In the genomic region with DNA sequence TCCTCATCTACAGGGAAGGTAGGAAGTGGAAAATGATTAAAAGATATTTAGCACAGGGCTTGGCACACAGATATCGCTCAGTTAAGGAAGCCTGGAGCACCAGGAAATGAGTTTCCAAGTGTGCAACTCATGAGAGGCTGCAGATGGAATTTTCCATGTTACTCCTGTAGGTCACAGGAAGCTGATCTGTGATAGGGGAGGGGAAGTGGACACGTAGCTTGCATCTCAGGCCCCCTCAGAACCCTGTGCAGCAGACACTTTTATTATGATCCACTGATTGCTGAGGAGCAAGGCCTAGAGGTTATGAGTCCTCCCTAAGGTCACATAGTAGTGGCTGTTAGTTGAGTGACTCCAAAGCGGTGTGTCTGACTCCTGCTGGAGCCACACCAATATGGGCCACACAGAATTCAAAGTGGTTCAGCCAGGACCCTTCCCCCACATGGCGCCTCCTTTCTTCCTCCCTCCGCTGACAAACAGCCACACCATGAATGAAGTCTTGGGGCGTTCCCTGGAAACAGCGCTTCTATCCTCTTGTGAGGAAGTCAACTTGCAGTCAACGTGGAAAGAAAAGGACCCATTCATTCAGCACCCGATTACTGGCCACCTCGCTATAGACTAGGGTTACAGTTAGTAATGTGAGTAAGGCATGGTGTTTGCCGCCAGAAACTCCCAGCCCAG, we compare ENCODE assay signal across 23 cellular contexts. TPM values are rescaled to one million over a fixed set of nuclear protein-coding genes. Genes with fewer than 3 reads are reported as not detected.
DNase-seq lines count a peak whose midpoint lies in the region; ATAC-seq, FAIRE-seq and TF ChIP-seq lines count a peak whose summit lies in the region.
"Had no signal": no experiment of that assay in that cellular context is flagged by ENCODE, and none has a peak within 500 bp of the region (broad histone marks: within the 10 kb centered on the region; RNA-seq: fewer than 3 reads in every experiment).

No MANE protein-coding gene starts in this region.

- CTCF ChIA-PET in H1 (lab: Charles Lee; ENCODE audit: partially characterized antibody) = interaction anchor here (0.7 to 4.9 kb wide), 3 partner anchors 11 to 19 kb away, joined by 3 to 25 read pairs (median 10); no protein-coding TSS in a partner anchor

- no peak overlapping the region for H3K56ac ChIP-seq in H1 (replicated peaks; ENCODE audit: insufficient read length, low read depth, low read length)

- no peak overlapping the region for H2AK5ac ChIP-seq in H1 (ENCODE audit: low read depth, low read length)

- no peak for FAIRE-seq in H1 (lab: Jason Lieb, UNC)
- FAIRE-seq: A549 had no signal

- H2BK20ac ChIP-seq in H1 (ENCODE audit: low read length) = no peak overlapping the region

- no peak overlapping the region for H2BK5ac ChIP-seq in H1 (ENCODE audit: low read depth, low read length)

- H3K4me1 ChIP-seq in H1 (replicated peaks in 1 of 4; ENCODE audit: control insufficient read depth in 3 of 4, insufficient read depth in 4 of 4, low read length in 3 of 4) (peaks cover 0 to 4% (median 1%) of the 10 kb centered on the region in 4 experiments; a peak in 4 of 7 replicates), right cardiac atrium (ENCODE audit: control insufficient read depth, insufficient read depth, low read length) (peaks cover 8% of the 10 kb centered on the region), psoas muscle (peaks cover 63% of the 10 kb centered on the region)
- H3K4me1 ChIP-seq: A549 had no signal

- no peak overlapping the region for H4K91ac ChIP-seq in H1 (replicated peaks; ENCODE audit: insufficient read length, low read length)

- no peak overlapping the region for H4K5ac ChIP-seq in H1 (ENCODE audit: insufficient read length, low read depth, low read length)

- H3K14ac ChIP-seq in H1 (ENCODE audit: insufficient read length) = no peak overlapping the region

- TF ChIP-seq EP300 in H1 (IDR thresholded peaks at IDR 0.05; ENCODE audit: borderline replicate concordance in 1 of 2, low read depth in 2 of 2, low read length in 2 of 2) = no peak

- H4K20me1 ChIP-seq in H1 (replicated peaks in 1 of 2; ENCODE audit: control insufficient read depth in 1 of 2, insufficient read depth in 2 of 2, low read length in 2 of 2) = no peaks in the 10 kb centered on the region
- H4K20me1 ChIP-seq: BLaER1 had no signal

- no peaks in the 10 kb centered on the region for H3K36me3 Mint-ChIP-seq in activated T-cell treated with anti-CD3 and anti-CD28 coated beads, Interleukin-2, amount 50 U/mL, for 24 hours (ENCODE audit: low read depth)

- TF ChIP-seq RAD21 in H1 (IDR thresholded peaks at IDR 0.05 in 1 of 2, conservative IDR thresholded peaks at IDR 0.05 in 1 of 2; ENCODE audit: low read depth in 2 of 2, low read length in 2 of 2) = no peak

- TF ChIP-seq POLR2A in H1 (IDR thresholded peaks at IDR 0.05; ENCODE audit: control extremely low read depth in 1 of 2, low read depth in 2 of 2, low read length in 2 of 2) = no peak

- TF ChIP-seq CTCF in HL-60 (IDR thresholded peaks at IDR 0.05; ENCODE audit: insufficient read depth, low read length) (no peak), H1 (IDR thresholded peaks at IDR 0.05; ENCODE audit: control extremely low read depth in 1 of 3, insufficient read depth in 1 of 3, low read depth in 1 of 3, low read length in 3 of 3) (no peak), psoas muscle (IDR thresholded peaks at IDR 0.05) (no peak)

- H3K4ac ChIP-seq in H1 (replicated peaks; ENCODE audit: insufficient read length, low read depth, low read length) = no peak overlapping the region

- H3K4me2 ChIP-seq in H1 (ENCODE audit: insufficient read depth in 1 of 2, low read depth in 2 of 2, low read length in 2 of 2) = no peak overlapping the region
- H3K4me2 ChIP-seq: A549, BLaER1, KMS-11 had no signal

- H3K4me3 Mint-ChIP-seq in activated T-cell treated with anti-CD3 and anti-CD28 coated beads, Interleukin-2, amount 50 U/mL, for 24 hours = no peak overlapping the region
- H3K4me3 Mint-ChIP-seq: H9; stimulated activated naive CD8-positive, alpha-beta T cell treated with anti-CD3 and anti-CD28 coated beads, Interleukin-15, Interleukin-2, amounts not matched to agents 100 ng/mL and 50 ng/mL, for 24 hours had no signal

- H3K4me3 ChIP-seq in HL-60 (replicated peaks; ENCODE audit: insufficient read depth, low read length) = no peak overlapping the region
- no peak overlapping the region for H3K4me3 ChIP-seq in H1 (ENCODE audit: extremely low read depth in 1 of 4, insufficient read depth in 2 of 4, low read depth in 3 of 4, low read length in 4 of 4)
- no peak overlapping the region for H3K4me3 ChIP-seq in right cardiac atrium (ENCODE audit: low read length)
- no peak overlapping the region for H3K4me3 ChIP-seq in psoas muscle
- H3K4me3 ChIP-seq: A549, BLaER1, cardiac muscle cell, esophagus muscularis mucosa, SJSA1 had no signal

- ATAC-seq in right cardiac atrium (peak; percentile 77 to 93), psoas muscle (peak in 3 of 4 donors; percentile 3 to 21 (median 8))
- ATAC-seq: A549 had no signal

- H3K27me3 Mint-ChIP-seq in activated T-cell treated with anti-CD3 and anti-CD28 coated beads, Interleukin-2, amount 50 U/mL, for 24 hours = peaks cover 10% of the 10 kb centered on the region

- H2AFZ ChIP-seq in H1 (ENCODE audit: low read length) = no peak overlapping the region

- H3K9me3 Mint-ChIP-seq in activated T-cell treated with anti-CD3 and anti-CD28 coated beads, Interleukin-2, amount 50 U/mL, for 24 hours = no peaks in the 10 kb centered on the region
- H3K9me3 Mint-ChIP-seq: H9; stimulated activated naive CD8-positive, alpha-beta T cell treated with anti-CD3 and anti-CD28 coated beads, Interleukin-15, Interleukin-2, amounts not matched to agents 100 ng/mL and 50 ng/mL, for 24 hours had no signal

- DNase-seq in HL-60 (ENCODE audit: low read depth in 1 of 2, low spot score in 1 of 2) = no peak
- no peak for DNase-seq in H1 (ENCODE audit: low read depth in 1 of 2, low spot score in 2 of 2)
- peak; percentile 55 to 70 (median 66) for DNase-seq in right cardiac atrium
- DNase-seq in psoas muscle = no peak
- no peak for DNase-seq in activated T-cell treated with anti-CD3 and anti-CD28 coated beads, Interleukin-2, amount 50 U/mL, for 1 hour
- no peak for DNase-seq in putamen (ENCODE audit: low spot score)
- DNase-seq in AG08396 (ENCODE audit: low spot score) = no peak
- no peak for DNase-seq in activated T-cell treated with anti-CD3 and anti-CD28 coated beads, Interleukin-2, amount 50 U/mL, for 24 hours
- DNase-seq: activated CD8-positive, alpha-beta memory T cell treated with anti-CD3 and anti-CD28 coated beads, Interleukin-2, amount 50 U/mL, for 48 hours; amniotic stem cell; H9; NCI-H1048; NCI-H187 treated with DMSO at 0.1 percent for 48 hours; NCI-H226; stimulated activated CD4-positive, alpha-beta T cell treated with anti-CD3 and anti-CD28 coated beads, Interleukin-2, amount 100 ng/mL, for 48 hours; WERI-Rb-1 had no signal

- H3K79me2 ChIP-seq in H1 (ENCODE audit: control insufficient read depth in 1 of 2, insufficient read depth in 2 of 2, low read length in 2 of 2) = no peaks in the 10 kb centered on the region

- H3K9me3 ChIP-seq in H1 (ENCODE audit: insufficient read depth in 2 of 2, low read depth in 1 of 2, low read length in 1 of 2) (no peaks in the 10 kb centered on the region), right cardiac atrium (ENCODE audit: control insufficient read depth, low read length) (no peaks in the 10 kb centered on the region), psoas muscle (no peaks in the 10 kb centered on the region)
- H3K9me3 ChIP-seq: A549, esophagus muscularis mucosa, SJSA1 had no signal

- WGBS in H1 (ENCODE audit: extremely low coverage in 1 of 2, insufficient coverage in 1 of 2, insufficient read length in 1 of 2, insufficient replicate concordance in 2 of 2, low coverage in 1 of 2, low lambda C conversion rate in 2 of 2, missing lambda C conversion rate in 1 of 2), 2 experiments = 89% methylated on average over 11 of the region's 11 CpGs; no CpG with 5 or more reads in 1 of the 2 experiments
- WGBS in right cardiac atrium = 66% methylated on average over 11 of the region's 11 CpGs
- 44 to 69% (median 47%) methylated on average over 11 of the region's 11 CpGs for WGBS in psoas muscle, 3 donors

- no peaks in the 10 kb centered on the region for H3K79me1 ChIP-seq in H1 (ENCODE audit: low read depth, low read length)

- no peaks in the 10 kb centered on the region for H3K4me1 Mint-ChIP-seq in activated T-cell treated with anti-CD3 and anti-CD28 coated beads, Interleukin-2, amount 50 U/mL, for 24 hours (ENCODE audit: low read depth)

- H4K8ac ChIP-seq in H1 (ENCODE audit: extremely low read depth, insufficient read depth, low read length) = no peak overlapping the region

- H3K27ac ChIP-seq in HL-60 (replicated peaks) (peak overlapping the region; percentile 63), H1 (ENCODE audit: low read depth, low read length) (no peak overlapping the region), right cardiac atrium (ENCODE audit: low read length) (peak overlapping the region; percentile 86), psoas muscle (peak overlapping the region; percentile 90)
- H3K27ac ChIP-seq: A549, BLaER1, cardiac muscle cell, KMS-11, SJSA1, WERI-Rb-1 had no signal

- intact Hi-C loops in right cardiac atrium (cut with DNase I) (no loop called here), psoas muscle (cut with DNase I) (no loop called here)

- H2BK12ac ChIP-seq in H1 (ENCODE audit: low read depth, low read length) = no peak overlapping the region

- H3K27ac Mint-ChIP-seq in activated T-cell treated with anti-CD3 and anti-CD28 coated beads, Interleukin-2, amount 50 U/mL, for 24 hours = no peak overlapping the region
- H3K27ac Mint-ChIP-seq: stimulated activated naive CD8-positive, alpha-beta T cell treated with anti-CD3 and anti-CD28 coated beads, Interleukin-15, Interleukin-2, amounts not matched to agents 100 ng/mL and 50 ng/mL, for 24 hours had no signal

- no peaks in the 10 kb centered on the region for H3K23me2 ChIP-seq in H1 (ENCODE audit: low read depth, low read length)

- no peak overlapping the region for H2BK15ac ChIP-seq in H1 (ENCODE audit: low read length)

- no peak overlapping the region for H3K9ac ChIP-seq in H1 (replicated peaks in 1 of 4; ENCODE audit: extremely low read depth in 1 of 4, low read depth in 3 of 4, low read length in 3 of 4)
- H3K9ac ChIP-seq: BLaER1, KMS-11 had no signal

- H3K27me3 ChIP-seq in HL-60 (ENCODE audit: insufficient read depth, poor library complexity, severe bottlenecking) = no peaks in the 10 kb centered on the region
- no peaks in the 10 kb centered on the region; a peak in 1 of 7 replicates for H3K27me3 ChIP-seq in H1 (replicated peaks in 1 of 4; ENCODE audit: control insufficient read depth in 3 of 4, extremely low read depth in 1 of 4, insufficient read depth in 3 of 4, low read length in 3 of 4)
- no peaks in the 10 kb centered on the region for H3K27me3 ChIP-seq in right cardiac atrium (ENCODE audit: control insufficient read depth, insufficient read depth)
- no peaks in the 10 kb centered on the region for H3K27me3 ChIP-seq in psoas muscle (ENCODE audit: insufficient read depth in 3 of 3, low read length in 2 of 3)
- H3K27me3 ChIP-seq: BLaER1, cardiac muscle cell, esophagus muscularis mucosa, SJSA1 had no signal

- POLR2A ChIA-PET in H1 (lab: Charles Lee; ENCODE audit: partially characterized antibody) = no interaction called here

- no peak overlapping the region for H2BK120ac ChIP-seq in H1 (replicated peaks; ENCODE audit: low read depth, low read length)

- no peak overlapping the region for H3K23ac ChIP-seq in H1 (ENCODE audit: insufficient read length)

- H3K36me3 ChIP-seq in H1 (ENCODE audit: control insufficient read depth in 2 of 4, insufficient read depth in 4 of 4, low read length in 3 of 4) (no peaks in the 10 kb centered on the region), psoas muscle (ENCODE audit: insufficient read depth in 1 of 2, low read depth in 1 of 2) (peaks cover 0 to 10% of the 10 kb centered on the region in 2 donors)
- H3K36me3 ChIP-seq: BLaER1, cardiac muscle cell, WERI-Rb-1 had no signal

- no peak overlapping the region for H3K18ac ChIP-seq in H1 (ENCODE audit: extremely low read depth, low read length)

RNA-seq across cellular contexts. Expression of gene DYSF, which starts 21.5 kb away (rescaled TPM):
- 7.1 and 8.5 TPM in 2 replicates for total RNA-seq in H1 (2021; fragmentation: NEBNext Ultra II Directional; extraction: Animal tissue kit (Norgen Biotek cat#: 25700))
- polyA plus RNA-seq in H1 (2011; rRNA removed) = 5.8 and 6.6 TPM in 2 replicates
- polyA plus RNA-seq in H1 (2011; cell fraction: cytosol; rRNA removed) = 2.5 TPM
- polyA plus RNA-seq in H1 (2011; cell fraction: nucleus; rRNA removed) = 9.9 TPM
- polyA plus RNA-seq in H1 (2012, experiment 1 of 2) = 6.1 to 8.1 TPM (median 7.4 TPM) in 4 replicates
- 6.2 TPM for polyA plus RNA-seq in H1 (2012, experiment 2 of 2)
- 4.5 TPM for polyA plus RNA-seq in H1 (2013, experiment 1 of 2)
- 3.6 TPM for polyA plus RNA-seq in H1 (2013, experiment 2 of 2)
- 7.3 and 8.0 TPM in 2 replicates for polyA minus RNA-seq in H1 (2011; rRNA and poly(A)+ RNA removed)
- 6.2 TPM for polyA minus RNA-seq in H1 (2011; cell fraction: cytosol; rRNA and poly(A)+ RNA removed)
- 6.8 TPM for polyA minus RNA-seq in H1 (2011; cell fraction: nucleus; rRNA and poly(A)+ RNA removed)
- total RNA-seq in right cardiac atrium = 10 to 100 TPM; 42.0 to 49.4 (median 43.8) TPM
- polyA plus RNA-seq in right cardiac atrium = 36.7 TPM
- total RNA-seq in psoas muscle = 100 to 1,000 TPM; 109 to 208 (median 118) TPM
- polyA plus RNA-seq in psoas muscle = 10 to 100 TPM; 38.3 to 67.1 (median 55.8) TPM

Comparison
In these comparisons a context has a peak if more than half of its experiments do, and no peak if none do; other contexts are left out.
1. DNase-seq: peak in right cardiac atrium (3 of 3); none in HL-60 (0 of 2), H1 (0 of 2), psoas muscle (0 of 2), activated T-cell treated with anti-CD3 and anti-CD28 coated beads, Interleukin-2, amount 50 U/mL, for 1 hour (single experiment), putamen (single experiment), AG08396 (single experiment) and activated T-cell treated with anti-CD3 and anti-CD28 coated beads, Interleukin-2, amount 50 U/mL, for 24 hours (single experiment).